Comparison of ENCODE assay signal across 19 cellular contexts in the genomic region with DNA sequence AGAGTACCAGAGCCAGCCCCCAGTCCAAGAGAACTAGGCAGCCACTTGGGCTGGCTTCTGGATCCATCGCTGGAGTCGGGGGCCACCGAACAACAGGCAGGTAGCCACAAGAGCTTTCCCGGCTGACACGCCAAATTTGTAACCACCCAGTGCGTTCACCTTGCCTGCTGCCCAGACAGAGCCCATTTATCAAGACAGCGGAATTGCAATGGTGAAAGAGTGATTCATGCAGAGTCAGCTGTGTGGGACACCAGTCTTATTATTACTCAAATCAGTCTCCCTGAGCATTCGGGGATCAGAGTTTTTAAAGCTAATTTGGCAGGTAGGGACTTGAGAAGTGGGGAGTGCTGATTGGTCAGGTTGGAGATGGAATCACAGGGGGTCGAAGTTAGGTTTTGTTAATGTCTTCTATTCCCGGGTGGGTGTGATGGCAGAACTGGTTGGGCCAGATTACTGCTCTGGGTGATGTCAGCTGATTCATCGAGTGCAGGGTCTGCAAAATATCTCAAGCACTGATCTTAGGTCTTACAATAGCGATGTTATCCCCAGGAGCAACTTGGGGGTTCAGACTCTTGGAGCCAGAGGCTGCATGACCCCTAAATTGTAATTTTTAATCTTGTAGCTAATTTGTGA.
DNase-seq lines count a peak whose midpoint lies in the region; ATAC-seq and TF ChIP-seq lines count a peak whose summit lies in the region.
"Had no signal": no experiment of that assay in that cellular context is flagged by ENCODE, and none has a peak within 500 bp of the region (broad histone marks: within the 10 kb centered on the region; RNA-seq: fewer than 3 reads in every experiment).

No MANE protein-coding gene starts in this region.

- H3K27ac Mint-ChIP-seq in activated CD8-positive, alpha-beta memory T cell treated with anti-CD3 and anti-CD28 coated beads, Interleukin-2, amount 10 ng/mL, durations not matched to agents 7 days and 5 days = no peak overlapping the region

- H3K36me3 ChIP-seq in left ventricle myocardium inferior = no peaks in the 10 kb centered on the region
- H3K36me3 ChIP-seq in mammary epithelial cell (ENCODE audit: insufficient read depth, low read length) = no peaks in the 10 kb centered on the region
- no peaks in the 10 kb centered on the region for H3K36me3 ChIP-seq in SJCRH30
- H3K36me3 ChIP-seq: MG63, Peyer's patch had no signal

- no peak overlapping the region for H2AFZ ChIP-seq in mammary epithelial cell (ENCODE audit: low read depth, low read length)

- no peak overlapping the region for H3K9ac ChIP-seq in mammary epithelial cell (ENCODE audit: insufficient read depth, low read length)

- no peak for ATAC-seq in left ventricle myocardium superior
- ATAC-seq in activated CD8-positive, alpha-beta memory T cell treated with anti-CD3 and anti-CD28 coated beads, Interleukin-2, amount 10 ng/mL, durations not matched to agents 7 days and 5 days = no peak
- ATAC-seq: GM12878 had no signal

- H3K27ac ChIP-seq in left ventricle myocardium inferior (replicated peaks) (no peak overlapping the region), mammary epithelial cell (ENCODE audit: insufficient read depth, low read depth, low read length) (no peak overlapping the region), SJCRH30 (no peak overlapping the region)
- H3K27ac ChIP-seq: Peyer's patch, SK-N-MC had no signal

- CTCF ChIA-PET in mammary epithelial cell (lab: Charles Lee; ENCODE audit: low non-redundant PET) = no interaction called here
- CTCF ChIA-PET in activated CD8-positive, alpha-beta memory T cell treated with anti-CD3 and anti-CD28 coated beads, Interleukin-2, amount 10 ng/mL, durations not matched to agents 7 days and 5 days (lab: Charles Lee) = no interaction called here

- H3K4me3 ChIP-seq in left ventricle myocardium inferior (no peak overlapping the region), mammary epithelial cell (replicated peaks in 1 of 3; ENCODE audit: insufficient read depth in 1 of 3, low read depth in 2 of 3, low read length in 3 of 3) (no peak overlapping the region), SJCRH30 (no peak overlapping the region)
- H3K4me3 ChIP-seq: GM12878, MG63, Peyer's patch, SK-N-MC had no signal

- 58% methylated on average over 10 of the region's 12 CpGs for WGBS in mammary epithelial cell (ENCODE audit: low coverage, missing lambda C conversion rate)

- H3K79me2 ChIP-seq in mammary epithelial cell (ENCODE audit: insufficient read depth, low read length) = no peaks in the 10 kb centered on the region

- DNase-seq in left ventricle myocardium superior = peak; percentile 11
- no peak for DNase-seq in left ventricle myocardium inferior
- DNase-seq in mammary epithelial cell = peak; percentile 58
- peak; percentile 78 for DNase-seq in islet precursor cell
- no peak for DNase-seq in stimulated activated CD4-positive, alpha-beta T cell treated with anti-CD3 and anti-CD28 coated beads, Interleukin-4, amount 100 ng/mL, for 24 hours
- DNase-seq in activated CD8-positive, alpha-beta memory T cell treated with anti-CD3 and anti-CD28 coated beads, Interleukin-2, amount 10 ng/mL, durations not matched to agents 7 days and 5 days = no peak
- DNase-seq in SJCRH30 = no peak
- DNase-seq: DMS53, GDM1, HCEC 1CT, KBM-7, MG63, NCI-H2029, NCI-H2227 treated with DMSO at 0.1 percent for 48 hours, NCI-H526 treated with DMSO at 0.1 percent for 48 hours, Peyer's patch, SHP77 treated with DMSO at 0.1 percent for 48 hours had no signal

- BruUV-seq in mammary epithelial cell (replicated peaks; lab: Mats Ljungman, UMichigan) = no TSS peak

- H3K9me3 Mint-ChIP-seq in activated CD8-positive, alpha-beta memory T cell treated with anti-CD3 and anti-CD28 coated beads, Interleukin-2, amount 10 ng/mL, durations not matched to agents 7 days and 5 days (ENCODE audit: low read depth) = no peaks in the 10 kb centered on the region

- dilution Hi-C loops in mammary epithelial cell (cut with HindIII; ENCODE audit: low sequenced_read_pairs) = no loop called here

- H3K27me3 ChIP-seq in left ventricle myocardium inferior (ENCODE audit: low read depth) (peaks cover 8% of the 10 kb centered on the region), mammary epithelial cell (ENCODE audit: insufficient read depth, low read length) (no peaks in the 10 kb centered on the region), SJCRH30 (peaks cover 2% of the 10 kb centered on the region; the same call in 1 of the 2 replicates)
- H3K27me3 ChIP-seq: MG63, Peyer's patch had no signal

- H3K9me3 ChIP-seq in left ventricle myocardium inferior (replicated peaks) = no peaks in the 10 kb centered on the region
- H3K9me3 ChIP-seq in mammary epithelial cell (replicated peaks; ENCODE audit: insufficient read depth, low read length) = no peaks in the 10 kb centered on the region
- H3K9me3 ChIP-seq in SJCRH30 (replicated peaks) = no peaks in the 10 kb centered on the region
- H3K9me3 ChIP-seq: MG63, Peyer's patch had no signal

- no peaks in the 10 kb centered on the region for H3K4me1 Mint-ChIP-seq in activated CD8-positive, alpha-beta memory T cell treated with anti-CD3 and anti-CD28 coated beads, Interleukin-2, amount 10 ng/mL, durations not matched to agents 7 days and 5 days

- no peak overlapping the region for H3K4me3 Mint-ChIP-seq in activated CD8-positive, alpha-beta memory T cell treated with anti-CD3 and anti-CD28 coated beads, Interleukin-2, amount 10 ng/mL, durations not matched to agents 7 days and 5 days

- no peaks in the 10 kb centered on the region for H3K36me3 Mint-ChIP-seq in activated CD8-positive, alpha-beta memory T cell treated with anti-CD3 and anti-CD28 coated beads, Interleukin-2, amount 10 ng/mL, durations not matched to agents 7 days and 5 days

- in situ Hi-C loops in mammary epithelial cell (cut with MboI; ENCODE audit: low sequenced_read_pairs in 2 of 2) = no loop called here

- H4K20me1 ChIP-seq in mammary epithelial cell (ENCODE audit: insufficient read depth, low read length) = no peaks in the 10 kb centered on the region

- intact Hi-C loops in left ventricle myocardium superior (cut with micrococcal nuclease) (no loop called here), left ventricle myocardium inferior (cut with micrococcal nuclease) (no loop called here), mammary epithelial cell (cut with micrococcal nuclease) (no loop called here)

- no peaks in the 10 kb centered on the region for H3K4me1 ChIP-seq in left ventricle myocardium inferior
- no peaks in the 10 kb centered on the region for H3K4me1 ChIP-seq in mammary epithelial cell (ENCODE audit: insufficient read depth, low read length)
- H3K4me1 ChIP-seq in SJCRH30 = no peaks in the 10 kb centered on the region
- H3K4me1 ChIP-seq: Peyer's patch had no signal

- H3K27me3 Mint-ChIP-seq in activated CD8-positive, alpha-beta memory T cell treated with anti-CD3 and anti-CD28 coated beads, Interleukin-2, amount 10 ng/mL, durations not matched to agents 7 days and 5 days = peaks cover 7% of the 10 kb centered on the region

- TF ChIP-seq CTCF in left ventricle myocardium inferior (IDR thresholded peaks at IDR 0.05; ENCODE audit: borderline replicate concordance) (no peak), mammary epithelial cell (conservative IDR thresholded peaks at IDR 0.05 in 1 of 2, IDR thresholded peaks at IDR 0.05 in 1 of 2; ENCODE audit: extremely low read depth in 1 of 2, insufficient read depth in 1 of 2, low read depth in 1 of 2, low read length in 2 of 2) (no peak)

- no peak overlapping the region for H3K4me2 ChIP-seq in mammary epithelial cell (ENCODE audit: insufficient read depth, low read depth, low read length)

Comparison
In these comparisons a context has a peak if more than half of its experiments do, and no peak if none do; other contexts are left out.
1. DNase-seq: peak in left ventricle myocardium superior (single experiment), mammary epithelial cell (single experiment) and islet precursor cell (single experiment); none in left ventricle myocardium inferior (single experiment), stimulated activated CD4-positive, alpha-beta T cell treated with anti-CD3 and anti-CD28 coated beads, Interleukin-4, amount 100 ng/mL, for 24 hours (single experiment), activated CD8-positive, alpha-beta memory T cell treated with anti-CD3 and anti-CD28 coated beads, Interleukin-2, amount 10 ng/mL, durations not matched to agents 7 days and 5 days (single experiment) and SJCRH30 (0 of 2).